Comparison of ENCODE assay signal across 8 cellular contexts in the genomic region with DNA sequence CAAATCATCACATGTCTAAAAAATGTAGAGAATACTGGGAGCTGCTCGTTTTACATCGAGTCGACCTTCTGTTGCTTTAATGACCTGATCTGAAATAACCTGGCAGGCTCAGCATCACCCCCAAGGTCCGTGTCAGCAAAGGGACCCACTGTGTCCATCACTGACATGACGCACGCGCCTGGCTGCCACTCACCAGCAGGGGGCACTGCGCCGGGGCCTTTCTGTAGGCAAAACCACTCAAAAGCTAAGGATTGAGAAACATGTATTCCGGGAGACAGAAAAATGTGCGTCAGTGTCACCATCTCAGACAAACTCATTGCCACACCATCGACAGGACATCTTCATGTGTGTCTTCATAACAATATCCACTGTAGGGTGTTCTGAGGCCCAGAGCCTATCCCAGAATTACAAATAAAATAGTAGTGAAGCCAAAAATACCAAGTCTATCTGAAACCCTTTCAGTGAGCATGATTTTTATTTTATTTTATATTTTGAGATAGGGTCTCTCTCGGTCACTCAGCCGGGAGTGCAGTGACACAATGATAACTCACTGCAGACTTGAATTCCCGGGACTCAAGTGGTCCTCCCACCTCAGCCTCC.
A peak's percentile ranks its signal among the peaks of the same experiment; 100 is the strongest.
DNase-seq lines count a peak whose midpoint lies in the region; ATAC-seq and TF ChIP-seq lines count a peak whose summit lies in the region.

No MANE protein-coding gene starts in this region.

- no peaks in the 10 kb centered on the region for H3K36me3 ChIP-seq in left lung

- H3K9me3 ChIP-seq in left lung = no peaks in the 10 kb centered on the region

- peak; percentile 89 for ATAC-seq in left lung

- intact Hi-C loops in left lung (cut with DNase I) = loop anchor here in 1 of 2 donors (10.0 kb wide), 1 partner anchor 103 kb away; no protein-coding TSS in a partner anchor

- no peaks in the 10 kb centered on the region for H3K27me3 ChIP-seq in left lung

- H3K4me3 ChIP-seq in left lung = no peak overlapping the region

- DNase-seq in GDM1 (lab: John Stamatoyannopoulos, UW) (peak; percentile 3), M059J (ENCODE audit: low read depth) (peak; percentile 48), left lung (peak; percentile 57 to 89), NCI-H187 treated with DMSO at 0.1 percent for 48 hours (lab: John Stamatoyannopoulos, UW) (no peak), NCI-H774 (lab: John Stamatoyannopoulos, UW) (no peak)
- DNase-seq in activated CD4-positive, alpha-beta T cell treated with anti-CD3 and anti-CD28 coated beads for 1 hour = peak; percentile 50
- DNase-seq in central memory CD4-positive, alpha-beta T cell = peak; percentile 31
- DNase-seq in stimulated activated CD4-positive, alpha-beta T cell treated with anti-CD3 and anti-CD28 coated beads, TNF-alpha, amount 100 ng/mL, for 48 hours (ENCODE audit: low read depth in 3 of 3) = peak; percentile 55 to 72 (median 60)

- TF ChIP-seq CTCF in left lung (IDR thresholded peaks at IDR 0.05) = peak; percentile 81 to 95

- no peak overlapping the region for H3K27ac ChIP-seq in left lung

- H3K4me1 ChIP-seq in left lung = no peaks in the 10 kb centered on the region

Comparison
In these comparisons a context has a peak if more than half of its experiments do, and no peak if none do; other contexts are left out.
1. DNase-seq: peak in GDM1 (single experiment), M059J (single experiment), activated CD4-positive, alpha-beta T cell treated with anti-CD3 and anti-CD28 coated beads for 1 hour (single experiment), central memory CD4-positive, alpha-beta T cell (single experiment), left lung (2 of 2) and stimulated activated CD4-positive, alpha-beta T cell treated with anti-CD3 and anti-CD28 coated beads, TNF-alpha, amount 100 ng/mL, for 48 hours (3 of 3); none in NCI-H187 treated with DMSO at 0.1 percent for 48 hours (single experiment) and NCI-H774 (single experiment).